ENCODE assay signal across 8 cellular contexts in the genomic region with DNA sequence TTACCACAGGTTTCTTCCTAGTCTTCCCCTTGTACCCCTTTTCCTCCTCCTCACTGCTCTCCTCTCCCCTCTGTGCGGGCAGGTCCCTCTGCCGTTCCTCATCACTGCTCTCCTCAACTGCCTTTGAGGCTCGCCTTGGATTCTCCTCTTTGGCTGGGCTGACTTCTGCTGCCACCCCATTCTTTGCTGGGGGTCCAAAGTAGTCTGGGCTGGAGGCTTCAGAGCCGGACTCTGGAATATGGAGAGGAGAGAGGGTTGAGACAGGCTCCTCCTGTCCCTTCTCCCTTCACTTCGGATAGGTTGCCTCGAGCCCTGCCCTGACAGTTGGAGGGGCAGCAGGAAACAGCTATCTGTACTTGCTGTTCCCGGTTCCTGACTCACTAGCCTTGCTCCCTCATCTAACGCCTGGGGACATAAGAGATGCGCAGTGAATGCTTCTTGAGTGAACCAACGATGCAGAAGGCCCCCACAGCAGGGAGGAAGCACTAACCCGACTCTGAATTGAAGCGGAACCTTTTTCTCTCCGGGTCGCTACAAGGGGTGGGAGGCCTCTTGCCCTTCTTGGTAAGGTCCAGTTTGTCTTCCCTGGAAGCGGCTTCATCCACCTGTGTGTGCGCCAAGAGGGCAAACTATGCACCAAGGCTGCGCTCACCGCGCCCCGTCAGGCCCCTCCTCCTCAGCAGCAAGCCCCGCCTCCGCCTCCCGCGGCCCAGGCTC. TPM values are rescaled to one million over a fixed set of nuclear protein-coding genes. Genes with fewer than 3 reads are reported as not detected.
DNase-seq lines count a peak whose midpoint lies in the region; ATAC-seq and TF ChIP-seq lines count a peak whose summit lies in the region.

No MANE protein-coding gene starts in this region.

- H2AFZ ChIP-seq in osteoblast (ENCODE audit: low read length), result peak overlapping the region; percentile 86

- H3K27me3 ChIP-seq in BE2C (no peaks in the 10 kb centered on the region), osteoblast (ENCODE audit: insufficient read depth, low read length) (no peaks in the 10 kb centered on the region), upper lobe of left lung (no peaks in the 10 kb centered on the region)

- TF ChIP-seq EP300 in upper lobe of left lung (IDR thresholded peaks at IDR 0.05), result no peak

- peak; percentile 11 for DNase-seq in BE2C
- peak; percentile 69 for DNase-seq in HT-29 (ENCODE audit: low spot score)
- DNase-seq in activated CD8-positive, alpha-beta memory T cell treated with anti-CD3 and anti-CD28 coated beads, Interleukin-2, amount 50 U/mL, for 4 hours, result peak; percentile 67
- peak; percentile 41 for DNase-seq in fibroblast of villous mesenchyme (ENCODE audit: low read depth)
- no peak for DNase-seq in osteoblast (ENCODE audit: insufficient read length, low spot score, missing footprints)
- peak; percentile 86 to 95 for DNase-seq in upper lobe of left lung
- no peak for DNase-seq in NCI-H1694 (lab: John Stamatoyannopoulos, UW)

- H3K27ac ChIP-seq in osteoblast (ENCODE audit: low read depth, low read length) (peak overlapping the region; percentile 96), upper lobe of left lung (peak overlapping the region; percentile 88 to 92 (median 90))

- H3K79me2 ChIP-seq in osteoblast (ENCODE audit: insufficient read depth, low read length), result peaks cover 11% of the 10 kb centered on the region

- H3K4me3 ChIP-seq in BE2C (ENCODE audit: low read depth, low read length), result peak overlapping the region; percentile 94
- H3K4me3 ChIP-seq in fibroblast of villous mesenchyme (ENCODE audit: low read depth, low read length), result peak overlapping the region; percentile 96
- peak overlapping the region; percentile 93 for H3K4me3 ChIP-seq in osteoblast (ENCODE audit: insufficient read depth, low read length)
- peak overlapping the region; percentile 74 to 96 (median 83) for H3K4me3 ChIP-seq in upper lobe of left lung

- H3K4me2 ChIP-seq in osteoblast (ENCODE audit: insufficient read depth, low read length), result peak overlapping the region; percentile 98

- H4K20me1 ChIP-seq in osteoblast (ENCODE audit: insufficient read depth, low read length), result peaks cover 1% of the 10 kb centered on the region

- H3K4me1 ChIP-seq in BE2C (no peaks in the 10 kb centered on the region), osteoblast (ENCODE audit: insufficient read depth, low read length) (peaks cover 19% of the 10 kb centered on the region), upper lobe of left lung (peaks cover 26 to 51% (median 44%) of the 10 kb centered on the region in 4 donors)

- 13 to 29% methylated on average over 12 to 24 of the region's 24 CpGs for WGBS in upper lobe of left lung, 2 donors

- H3K36me3 ChIP-seq in BE2C (peaks cover 32% of the 10 kb centered on the region), osteoblast (ENCODE audit: insufficient read depth, low read length) (peaks cover 36% of the 10 kb centered on the region), upper lobe of left lung (peaks cover 10 to 55% (median 36%) of the 10 kb centered on the region in 4 donors)

- ATAC-seq in GM19351 (IDR thresholded peaks at IDR 0.05; ENCODE audit: unreplicated experiment), result peak; percentile 35
- ATAC-seq in upper lobe of left lung (ENCODE audit: low FRiP score in 2 of 2), result peak; percentile 56 to 80

- TF ChIP-seq POLR2A in upper lobe of left lung (IDR thresholded peaks at IDR 0.05), result no peak

- H3K9me3 ChIP-seq in BE2C (no peaks in the 10 kb centered on the region), osteoblast (ENCODE audit: low read depth, low read length) (no peaks in the 10 kb centered on the region), upper lobe of left lung (no peaks in the 10 kb centered on the region)

- TF ChIP-seq CTCF in BE2C (IDR thresholded peaks at IDR 0.05; ENCODE audit: low read depth, low read length), result no peak
- no peak for TF ChIP-seq CTCF in fibroblast of villous mesenchyme (IDR thresholded peaks at IDR 0.05; ENCODE audit: insufficient read depth, low read depth, low read length)
- no peak for TF ChIP-seq CTCF in osteoblast (IDR thresholded peaks at IDR 0.05; ENCODE audit: extremely low read depth, low read depth, low read length)
- no peak for TF ChIP-seq CTCF in upper lobe of left lung (IDR thresholded peaks at IDR 0.05)

RNA-seq across cellular contexts. Expression of a gene that starts 0.6 kb away (rescaled TPM):
- 58.7 TPM for polyA plus RNA-seq in BE2C (2012; ENCODE audit: insufficient read depth, insufficient read length, low read depth)
- total RNA-seq in HT-29 (2014; rRNA removed; shearing (Covaris generic)), result 21.1 and 23.2 TPM in 2 replicates
- total RNA-seq in fibroblast of villous mesenchyme (4.7 and 6.8 TPM in 2 replicates), osteoblast (3.5 and 5.8 TPM in 2 replicates), upper lobe of left lung (10 to 100 TPM; 11.5 to 28.2 (median 25.0) TPM)

RNA-seq across cellular contexts. Expression of a gene that starts 1.3 kb away (rescaled TPM):
- polyA plus RNA-seq in BE2C (2012; ENCODE audit: insufficient read depth, insufficient read length, low read depth), result 302 TPM
- total RNA-seq in HT-29 (2014; rRNA removed; shearing (Covaris generic)), result 72.2 and 79.2 TPM in 2 replicates
- total RNA-seq in fibroblast of villous mesenchyme (25.9 and 31.2 TPM in 2 replicates), osteoblast (14.5 and 16.8 TPM in 2 replicates), upper lobe of left lung (10 to 100 TPM; 29.5 to 82.8 (median 55.7) TPM)

RNA-seq across cellular contexts. Expression of a gene that starts 16.1 kb away (rescaled TPM):
- 22.3 TPM for polyA plus RNA-seq in BE2C (2012; ENCODE audit: insufficient read depth, insufficient read length, low read depth)
- 0.89 TPM in 1 of 2 replicates, not detected in the other for total RNA-seq in HT-29 (2014; rRNA removed; shearing (Covaris generic))
- under 0.01 and 0.32 TPM in 2 replicates for total RNA-seq in fibroblast of villous mesenchyme
- total RNA-seq in osteoblast, result not detected in 2 replicates
- total RNA-seq in upper lobe of left lung, result 10 to 100 TPM in 1 of 6 donors, 1 to 10 TPM in 5; 1.2 to 11.0 (median 6.5) TPM

RNA-seq across cellular contexts. Expression of a gene that starts 21.1 kb away (rescaled TPM):
- 57.8 TPM for polyA plus RNA-seq in BE2C (2012; ENCODE audit: insufficient read depth, insufficient read length, low read depth)
- total RNA-seq in HT-29 (2014; rRNA removed; shearing (Covaris generic)), result 56.5 and 56.8 TPM in 2 replicates
- 48.0 and 63.9 TPM in 2 replicates for total RNA-seq in fibroblast of villous mesenchyme
- 37.1 and 39.1 TPM in 2 replicates for total RNA-seq in osteoblast
- 100 to 1,000 TPM in 2 of 6 donors, 10 to 100 TPM in 4; 70.2 to 195 (median 81.5) TPM for total RNA-seq in upper lobe of left lung

RNA-seq across cellular contexts. Expression of a gene that starts 28.2 kb away (rescaled TPM):
- polyA plus RNA-seq in BE2C (2012; ENCODE audit: insufficient read depth, insufficient read length, low read depth), result 4.3 TPM
- total RNA-seq in HT-29 (2014; rRNA removed; shearing (Covaris generic)), result not detected in 2 replicates
- total RNA-seq in fibroblast of villous mesenchyme (not detected in 2 replicates), osteoblast (not detected in 2 replicates), upper lobe of left lung (not detected)

Comparison
In these comparisons a context has a peak if more than half of its experiments do, and no peak if none do; other contexts are left out.
1. DNase-seq: peak in BE2C (single experiment), HT-29 (single experiment), activated CD8-positive, alpha-beta memory T cell treated with anti-CD3 and anti-CD28 coated beads, Interleukin-2, amount 50 U/mL, for 4 hours (single experiment), fibroblast of villous mesenchyme (single experiment) and upper lobe of left lung (2 of 2); none in osteoblast (single experiment) and NCI-H1694 (single experiment).
2. Peak in every context shown above with its lines, with median percentiles within 50 percentile points of each other: H3K4me3 ChIP-seq.